16 cellular contexts compared by ENCODE assay signal in genomic region chr18:31553800-31554199, GRCh38. TPM values are rescaled to one million over a fixed set of nuclear protein-coding genes. Genes with fewer than 3 reads are reported as not detected.
DNase-seq lines count a peak whose midpoint lies in the region; ATAC-seq and TF ChIP-seq lines count a peak whose summit lies in the region.
"Had no signal": no experiment of that assay in that cellular context is flagged by ENCODE, and none has a peak within 500 bp of the region (broad histone marks: within the 10 kb centered on the region; RNA-seq: fewer than 3 reads in every experiment).

No MANE protein-coding gene starts in this region.

- peak; percentile 47 for DNase-seq in DMS 273 (lab: John Stamatoyannopoulos, UW; ENCODE audit: unreplicated experiment)
- no peak for DNase-seq in DMS 273 treated with DMSO at 0.1 percent for 48 hours (lab: John Stamatoyannopoulos, UW)
- peak; percentile 2 for DNase-seq in RWPE1 (ENCODE audit: low spot score)
- DNase-seq in epithelial cell of proximal tubule (ENCODE audit: low read depth), result no peak
- DNase-seq in progenitor cell of endocrine pancreas (ENCODE audit: low spot score, unreplicated experiment), result no peak
- DNase-seq in HUDEP-2 (lab: John Stamatoyannopoulos, UW; ENCODE audit: unreplicated experiment in 76 of 76), result no peak
- DNase-seq in left cardiac atrium, result no peak
- DNase-seq: activated CD4-positive, CD25-positive, alpha-beta regulatory T cell treated with anti-CD3 and anti-CD28 coated beads, Interleukin-2, amount 50 U/mL, for 72 hours; activated CD8-positive, alpha-beta memory T cell treated with anti-CD3 and anti-CD28 coated beads, Interleukin-2, amount 50 U/mL, for 48 hours; CD4-positive, alpha-beta T cell had no signal

- POLR2A ChIA-PET in RWPE1 (lab: Yijun Ruan, JAX; ENCODE audit: low non-redundant PET), result no interaction called here

- H3K36me3 Mint-ChIP-seq in progenitor cell of endocrine pancreas (ENCODE audit: insufficient read depth), result peaks cover 9% of the 10 kb centered on the region
- H3K36me3 Mint-ChIP-seq: activated naive CD4-positive, alpha-beta T cell treated with anti-CD3 and anti-CD28 coated beads, Interleukin-2, amount 50 U/mL, for 72 hours; memory B cell had no signal

- no peak for ATAC-seq in left cardiac atrium
- no peak for ATAC-seq in HG02885 (IDR thresholded peaks at IDR 0.05; ENCODE audit: poor library complexity, unreplicated experiment)
- ATAC-seq: activated naive CD4-positive, alpha-beta T cell treated with anti-CD3 and anti-CD28 coated beads, Interleukin-2, amount 50 U/mL, for 72 hours had no signal

- H3K9me3 Mint-ChIP-seq in progenitor cell of endocrine pancreas (ENCODE audit: low read depth), result peaks cover 4% of the 10 kb centered on the region
- H3K9me3 Mint-ChIP-seq: activated naive CD4-positive, alpha-beta T cell treated with anti-CD3 and anti-CD28 coated beads, Interleukin-2, amount 50 U/mL, for 72 hours; CD4-positive, alpha-beta T cell; memory B cell had no signal

- H3K4me3 Mint-ChIP-seq in progenitor cell of endocrine pancreas (ENCODE audit: low read depth), result no peak overlapping the region
- H3K4me3 Mint-ChIP-seq: CD4-positive, alpha-beta T cell; memory B cell had no signal

- H3K4me1 Mint-ChIP-seq in progenitor cell of endocrine pancreas (ENCODE audit: low read depth), result peaks cover 20% of the 10 kb centered on the region

- H3K4me3 ChIP-seq in epithelial cell of proximal tubule (ENCODE audit: low read depth, low read length), result no peak overlapping the region
- H3K4me3 ChIP-seq: skin epidermis had no signal

- no peak overlapping the region for H3K27ac ChIP-seq in RWPE1
- H3K27ac ChIP-seq: 22Rv1, neutrophil, skin epidermis had no signal

- H3K27me3 Mint-ChIP-seq in progenitor cell of endocrine pancreas, result no peaks in the 10 kb centered on the region

- no peak for TF ChIP-seq CTCF in RWPE1 (conservative IDR thresholded peaks at IDR 0.05; ENCODE audit: low read depth)
- peak; percentile 42 for TF ChIP-seq CTCF in epithelial cell of proximal tubule (conservative IDR thresholded peaks at IDR 0.05; ENCODE audit: low read depth, low read length)
- TF ChIP-seq CTCF in progenitor cell of endocrine pancreas (IDR thresholded peaks at IDR 0.05; ENCODE audit: unreplicated experiment), result peak; percentile 15

- intact Hi-C loops in left cardiac atrium (cut with DNase I), result loop anchor here in 1 of 2 donors (10.0 kb wide), 1 partner anchor 171 kb away; no protein-coding TSS in a partner anchor

- H3K27ac Mint-ChIP-seq in progenitor cell of endocrine pancreas, result no peak overlapping the region
- H3K27ac Mint-ChIP-seq: activated naive CD4-positive, alpha-beta T cell treated with anti-CD3 and anti-CD28 coated beads, Interleukin-2, amount 50 U/mL, for 72 hours; CD4-positive, alpha-beta T cell; memory B cell had no signal

- CTCF ChIA-PET in RWPE1 (lab: Yijun Ruan, JAX), result no interaction called here

RNA-seq across cellular contexts. Expression of gene TTR, which starts 37.9 kb away (rescaled TPM):
- total RNA-seq in epithelial cell of proximal tubule (not detected in 2 replicates), progenitor cell of endocrine pancreas (150 and 157 TPM in 2 replicates), left cardiac atrium (under 1 TPM in 1 of 2 donors, not detected in 1; 0.34 TPM)
- total RNA-seq: activated naive CD4-positive, alpha-beta T cell treated with anti-CD3 and anti-CD28 coated beads, Interleukin-2, amount 50 U/mL, for 72 hours; CD4-positive, alpha-beta T cell had no signal

RNA-seq across cellular contexts. Expression of gene DSG2, which starts 55.8 kb away (rescaled TPM):
- total RNA-seq in epithelial cell of proximal tubule (58.8 and 62.1 TPM in 2 replicates), progenitor cell of endocrine pancreas (119 and 120 TPM in 2 replicates), left cardiac atrium (10 to 100 TPM; 47.5 to 51.0 TPM)

Comparison
In these comparisons a context has a peak if more than half of its experiments do, and no peak if none do; other contexts are left out.
1. DNase-seq: peak in DMS 273 (single experiment) and RWPE1 (single experiment); none in DMS 273 treated with DMSO at 0.1 percent for 48 hours (single experiment), epithelial cell of proximal tubule (single experiment), progenitor cell of endocrine pancreas (single experiment), HUDEP-2 (0 of 76) and left cardiac atrium (single experiment).
2. RNA of gene TTR, which starts 37.9 kb away (total RNA-seq): 150 to 157 TPM in progenitor cell of endocrine pancreas; 0.34 TPM in left cardiac atrium and not detected in epithelial cell of proximal tubule; every median in the first group is over 100 times any median in the second.